21 cellular contexts compared by ENCODE assay signal in genomic region chr5:131754363-131754762, GRCh38. TPM values are rescaled to one million over a fixed set of nuclear protein-coding genes. Genes with fewer than 3 reads are reported as not detected.
DNase-seq lines count a peak whose midpoint lies in the region; ATAC-seq and TF ChIP-seq lines count a peak whose summit lies in the region.
"Had no signal": no experiment of that assay in that cellular context is flagged by ENCODE, and none has a peak within 500 bp of the region (broad histone marks: within the 10 kb centered on the region; RNA-seq: fewer than 3 reads in every experiment).

No MANE protein-coding gene starts in this region.

- H3K27ac Mint-ChIP-seq in mesothelial cell of epicardium: peak overlapping the region; percentile 10
- H3K27ac Mint-ChIP-seq in stimulated activated naive B cell treated with anti-CD40 and anti-IgM and Interleukin-4, amounts not matched to agents 10 μg/mL and 1 μg/mL and 100 μg/mL, for 72 hours: peak overlapping the region; percentile 81
- H3K27ac Mint-ChIP-seq: CD8-positive, alpha-beta T cell had no signal

- in situ Hi-C loops in GM23248 (cut with MboI): no loop called here

- H3K4me2 ChIP-seq in GM23248 (ENCODE audit: unreplicated experiment): no peak overlapping the region
- H3K4me2 ChIP-seq: BLaER1 had no signal

- no peaks in the 10 kb centered on the region for H3K9me3 ChIP-seq in cardiac muscle cell (ENCODE audit: low read depth)
- H3K9me3 ChIP-seq in right cardiac atrium (ENCODE audit: control insufficient read depth, low read length): no peaks in the 10 kb centered on the region
- no peaks in the 10 kb centered on the region for H3K9me3 ChIP-seq in GM23248 (ENCODE audit: low read depth)

- H3K27ac ChIP-seq in cardiac muscle cell: peak overlapping the region; percentile 6
- no peak overlapping the region for H3K27ac ChIP-seq in right cardiac atrium (ENCODE audit: low read length)
- H3K27ac ChIP-seq in GM23248: no peak overlapping the region
- H3K27ac ChIP-seq: BLaER1 had no signal

- H3K4me3 ChIP-seq in cardiac muscle cell (no peak overlapping the region), right cardiac atrium (ENCODE audit: low read length) (no peak overlapping the region), GM23248 (no peak overlapping the region)
- H3K4me3 ChIP-seq: BLaER1, MG63 had no signal

- H3K36me3 ChIP-seq in cardiac muscle cell: no peaks in the 10 kb centered on the region
- H3K36me3 ChIP-seq in GM23248 (ENCODE audit: low read depth): no peaks in the 10 kb centered on the region

- H3F3A ChIP-seq in GM23248 (ENCODE audit: insufficient read depth): peaks cover 9% of the 10 kb centered on the region; the same call in 1 of the 2 replicates

- H3K9ac ChIP-seq in GM23248: no peak overlapping the region
- H3K9ac ChIP-seq: BLaER1 had no signal

- no peaks in the 10 kb centered on the region for H3K27me3 Mint-ChIP-seq in mesothelial cell of epicardium (ENCODE audit: low read depth)
- H3K27me3 Mint-ChIP-seq in stimulated activated naive B cell treated with anti-CD40 and anti-IgM and Interleukin-4, amounts not matched to agents 10 μg/mL and 1 μg/mL and 100 μg/mL, for 72 hours: no peaks in the 10 kb centered on the region

- H3K9me2 ChIP-seq in GM23248 (ENCODE audit: insufficient read depth): no peaks in the 10 kb centered on the region

- DNase-seq in cardiac muscle cell (ENCODE audit: low read depth in 1 of 2, low spot score in 1 of 2) (no peak), right cardiac atrium (no peak), MV-4-11 (lab: John Stamatoyannopoulos, UW) (peak; percentile 27), mesothelial cell of epicardium (ENCODE audit: low spot score in 2 of 2, unreplicated experiment in 2 of 2) (no peak), glomerular visceral epithelial cell (ENCODE audit: extremely low spot score) (no peak), midbrain (lab: John Stamatoyannopoulos, UW) (no peak), GM23248 (no peak)
- DNase-seq in stimulated activated naive B cell treated with anti-CD40 and anti-IgM and Interleukin-4, amounts not matched to agents 10 μg/mL and 1 μg/mL and 100 μg/mL, for 72 hours: no peak
- DNase-seq: CD8-positive, alpha-beta T cell; DMS79; GOT3; Karpas-422; MG63; NCI-H1105; NCI-H1694; NCI-H2081 treated with DMSO at 0.1 percent for 48 hours; NCI-H446 treated with DMSO at 0.1 percent for 48 hours; Right ventricle myocardium superior; SW 1271 had no signal

- no peak for ATAC-seq in right cardiac atrium
- peak; percentile 65 to 93 for ATAC-seq in stimulated activated naive B cell treated with anti-CD40 and anti-IgM and Interleukin-4, amounts not matched to agents 10 μg/mL and 1 μg/mL and 100 μg/mL, for 72 hours (replicated peaks)
- ATAC-seq: CD8-positive, alpha-beta T cell; HCT116 had no signal

- H3K4me1 ChIP-seq in cardiac muscle cell (ENCODE audit: low read depth): peaks cover 33% of the 10 kb centered on the region
- H3K4me1 ChIP-seq in right cardiac atrium (ENCODE audit: control insufficient read depth, insufficient read depth, low read length): peaks cover 3% of the 10 kb centered on the region
- H3K4me1 ChIP-seq in GM23248 (ENCODE audit: insufficient read depth): peaks cover 15% of the 10 kb centered on the region

- peaks cover 6% of the 10 kb centered on the region for H3K4me1 Mint-ChIP-seq in mesothelial cell of epicardium
- H3K4me1 Mint-ChIP-seq in stimulated activated naive B cell treated with anti-CD40 and anti-IgM and Interleukin-4, amounts not matched to agents 10 μg/mL and 1 μg/mL and 100 μg/mL, for 72 hours: peaks cover 10 to 19% of the 10 kb centered on the region in 2 donors

- H3K27me3 ChIP-seq in cardiac muscle cell: no peaks in the 10 kb centered on the region
- no peaks in the 10 kb centered on the region for H3K27me3 ChIP-seq in right cardiac atrium (ENCODE audit: control insufficient read depth, insufficient read depth)
- H3K27me3 ChIP-seq in GM23248 (replicated peaks; ENCODE audit: insufficient read depth): no peaks in the 10 kb centered on the region
- H3K27me3 ChIP-seq: BLaER1, MG63 had no signal

- peaks cover 18% of the 10 kb centered on the region for H3K9me3 Mint-ChIP-seq in mesothelial cell of epicardium
- H3K9me3 Mint-ChIP-seq in stimulated activated naive B cell treated with anti-CD40 and anti-IgM and Interleukin-4, amounts not matched to agents 10 μg/mL and 1 μg/mL and 100 μg/mL, for 72 hours: no peaks in the 10 kb centered on the region

- peaks cover 100% of the 10 kb centered on the region for H3K79me2 ChIP-seq in GM23248 (ENCODE audit: insufficient read depth)

- no peak overlapping the region for H2AFZ ChIP-seq in GM23248

- TF ChIP-seq CTCF in cardiac muscle cell (IDR thresholded peaks at IDR 0.05; ENCODE audit: low read depth, low read length) (no peak), mesothelial cell of epicardium (IDR thresholded peaks at IDR 0.05; ENCODE audit: unreplicated experiment) (no peak)

- 70% methylated on average over 1 of the region's 1 CpG for WGBS in right cardiac atrium
- WGBS in GM23248 (ENCODE audit: low coverage in 1 of 2, low lambda C conversion rate in 2 of 2, missing lambda C conversion rate in 2 of 2), 2 experiments: 96 to 98% methylated on average over 1 of the region's 1 CpG

- H3K4me3 Mint-ChIP-seq in mesothelial cell of epicardium: no peak overlapping the region
- H3K4me3 Mint-ChIP-seq in stimulated activated naive B cell treated with anti-CD40 and anti-IgM and Interleukin-4, amounts not matched to agents 10 μg/mL and 1 μg/mL and 100 μg/mL, for 72 hours: no peak overlapping the region
- H3K4me3 Mint-ChIP-seq: CD8-positive, alpha-beta T cell had no signal

- H3K36me3 Mint-ChIP-seq in mesothelial cell of epicardium: peaks cover 11% of the 10 kb centered on the region
- peaks cover 10 to 16% of the 10 kb centered on the region in 2 donors for H3K36me3 Mint-ChIP-seq in stimulated activated naive B cell treated with anti-CD40 and anti-IgM and Interleukin-4, amounts not matched to agents 10 μg/mL and 1 μg/mL and 100 μg/mL, for 72 hours

- intact Hi-C loops in right cardiac atrium (cut with DNase I): no loop called here

- H4K20me1 ChIP-seq in GM23248 (ENCODE audit: insufficient read depth): peaks cover 27% of the 10 kb centered on the region

RNA-seq across cellular contexts. Expression of gene FNIP1, which starts 42.5 kb away (rescaled TPM):
- 13.6 and 24.4 TPM in 2 replicates for total RNA-seq in cardiac muscle cell
- 10.1 and 16.3 TPM in 2 replicates for polyA plus RNA-seq in cardiac muscle cell
- 10 to 100 TPM; 26.8 to 35.8 (median 31.2) TPM for total RNA-seq in right cardiac atrium
- polyA plus RNA-seq in right cardiac atrium: 5.8 TPM
- 35.1 to 36.9 TPM (median 36.9 TPM) in 3 replicates for total RNA-seq in mesothelial cell of epicardium
- total RNA-seq in GM23248 (2014; rRNA removed; shearing (Covaris generic)): 21.6 and 25.8 TPM in 2 replicates
- polyA plus RNA-seq in GM23248 (2016; fragmentation: Nextera tagmentation; extraction: Ambion mirVana): 8.8 and 10.3 TPM in 2 replicates

Comparison
In these comparisons a context has a peak if more than half of its experiments do, and no peak if none do; other contexts are left out.
1. ATAC-seq: peak in stimulated activated naive B cell treated with anti-CD40 and anti-IgM and Interleukin-4, amounts not matched to agents 10 μg/mL and 1 μg/mL and 100 μg/mL, for 72 hours (2 of 2); none in right cardiac atrium (0 of 2).